In the genomic region with DNA sequence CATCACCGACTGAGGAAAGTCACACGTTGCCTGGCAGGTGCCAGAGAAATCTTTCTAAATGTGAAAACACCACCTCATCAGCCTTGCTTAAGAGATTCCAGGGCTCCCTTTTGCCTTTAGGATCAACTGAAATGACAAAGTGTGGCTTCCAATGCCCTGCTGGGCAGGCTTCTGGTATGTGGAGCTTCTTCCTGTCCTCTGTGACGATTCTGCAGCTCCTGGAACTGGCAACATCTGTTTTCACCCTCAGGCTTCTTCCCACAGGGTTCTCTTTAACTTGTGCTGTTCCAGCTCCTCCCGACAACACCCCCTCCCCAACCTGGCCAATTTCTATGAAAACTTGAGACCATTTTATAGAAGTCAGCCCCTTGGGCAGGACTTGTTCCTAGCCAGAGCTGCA, we compare ENCODE assay signal across 27 cellular contexts. TPM values are rescaled to one million over a fixed set of nuclear protein-coding genes. Genes with fewer than 3 reads are reported as not detected.
"Had no signal": no experiment of that assay in that cellular context is flagged by ENCODE, and none has a peak within 500 bp of the region (broad histone marks: within the 10 kb centered on the region; RNA-seq: fewer than 3 reads in every experiment).

No MANE protein-coding gene starts in this region.

- H3K27me3 ChIP-seq: dorsolateral prefrontal cortex, right atrium auricular region, suprapubic skin, transverse colon, uterus had no signal

- H3K27ac Mint-ChIP-seq: natural killer cell, neural progenitor cell had no signal

- DNase-seq: dorsolateral prefrontal cortex; effector CD4-positive, alpha-beta T cell; esophagus squamous epithelium; foreskin melanocyte; glutamatergic neuron; heart right ventricle; hypothalamus; left ventricle myocardium superior; lower lobe of right lung; natural killer cell; stimulated activated CD4-positive, alpha-beta T cell treated with anti-CD3 and anti-CD28 coated beads, Interleukin-12 subunit alpha, Interleukin-12 subunit beta, amount 100 ng/mL, for 4 hours; stimulated activated CD4-positive, alpha-beta T cell treated with anti-CD3 and anti-CD28 coated beads, Interleukin-1b, Interleukin-23, amount 100 ng/mL, for 48 hours; stimulated activated CD4-positive, alpha-beta T cell treated with anti-CD3 and anti-CD28 coated beads, Interleukin-4, amount 100 ng/mL, for 1 hour; stimulated activated CD8-positive, alpha-beta memory T cell treated with anti-CD3 and anti-CD28 coated beads, Interleukin-4, amount 100 ng/mL, for 48 hours; stimulated activated naive CD4-positive, alpha-beta T cell; stimulated activated naive CD8-positive, alpha-beta T cell treated with anti-CD3 and anti-CD28 coated beads, Interleukin-15, amount 100 ng/mL, for 72 hours; transverse colon; upper lobe of right lung; uterus had no signal

- H3K4me2 ChIP-seq: neural progenitor cell, smooth muscle cell had no signal

- H3K27ac ChIP-seq: dorsolateral prefrontal cortex, esophagus squamous epithelium, heart right ventricle, lower lobe of right lung, neural progenitor cell, prostate gland, right atrium auricular region, suprapubic skin, transverse colon, upper lobe of right lung, uterus had no signal

- H3K4me1 ChIP-seq: prostate gland, uterus had no signal

- H3K36me3 ChIP-seq: esophagus squamous epithelium, heart right ventricle, lower lobe of right lung, neural progenitor cell, prostate gland, right atrium auricular region, suprapubic skin, transverse colon, upper lobe of right lung, uterus had no signal

- H3K9ac ChIP-seq: neural progenitor cell had no signal

- H3K4me3 ChIP-seq: dorsolateral prefrontal cortex, esophagus squamous epithelium, heart right ventricle, lower lobe of right lung, neural progenitor cell, prostate gland, right atrium auricular region, smooth muscle cell, suprapubic skin, transverse colon, upper lobe of right lung, uterus had no signal

- H3K4me3 Mint-ChIP-seq: natural killer cell; neural progenitor cell; stimulated activated naive CD8-positive, alpha-beta T cell treated with anti-CD3 and anti-CD28 coated beads, Interleukin-15, amount 100 ng/mL, for 72 hours had no signal

- H3K36me3 Mint-ChIP-seq: natural killer cell, neural progenitor cell had no signal

- H3K9me3 ChIP-seq: esophagus squamous epithelium, heart right ventricle, lower lobe of right lung, prostate gland, right atrium auricular region, suprapubic skin, transverse colon, upper lobe of right lung, uterus had no signal

- H3K9me3 Mint-ChIP-seq: natural killer cell; neural progenitor cell; stimulated activated naive CD8-positive, alpha-beta T cell treated with anti-CD3 and anti-CD28 coated beads, Interleukin-15, amount 100 ng/mL, for 72 hours had no signal

- H2AFZ ChIP-seq: neural progenitor cell had no signal

RNA-seq across cellular contexts. Expression of a gene that starts 9.9 kb away (rescaled TPM):
- total RNA-seq: endothelial cell of umbilical vein, mononuclear cell, natural killer cell, right atrium auricular region, smooth muscle cell had no signal

RNA-seq across cellular contexts. Expression of a gene that starts 27.7 kb away (rescaled TPM):
- total RNA-seq: epithelial cell of proximal tubule had no signal
